ENCODE assay signal across 10 cellular contexts in the genomic region with DNA sequence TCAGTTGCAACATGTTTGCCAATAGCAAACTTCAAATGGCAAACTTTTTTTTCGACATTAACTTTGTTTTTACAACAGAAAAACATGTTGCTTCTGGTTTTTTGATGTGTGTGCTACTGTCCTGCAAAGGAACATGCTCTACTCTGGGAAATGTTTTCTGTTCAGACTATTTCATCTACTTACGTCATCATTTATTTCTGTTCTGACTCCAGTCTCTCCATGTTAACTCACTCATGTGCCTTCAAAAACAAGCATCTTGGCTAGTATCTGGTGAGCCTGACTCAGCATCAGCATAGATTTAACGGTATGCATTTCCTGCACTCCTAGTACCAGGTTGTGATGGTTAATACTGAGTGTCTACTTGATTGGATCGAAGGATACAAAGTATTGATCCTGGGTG. TPM values are rescaled to one million over a fixed set of nuclear protein-coding genes. Genes with fewer than 3 reads are reported as not detected.
DNase-seq lines count a peak whose midpoint lies in the region; ATAC-seq and TF ChIP-seq lines count a peak whose summit lies in the region.
"Had no signal": no experiment of that assay in that cellular context is flagged by ENCODE, and none has a peak within 500 bp of the region (broad histone marks: within the 10 kb centered on the region; RNA-seq: fewer than 3 reads in every experiment).

No MANE protein-coding gene starts in this region.

- CTCF ChIA-PET in HEK293 (lab: Yijun Ruan, JAX): interaction anchor here (0.6 to 1.5 kb wide), 3 partner anchors 15 to 203 kb away, joined by 3 read pairs; no protein-coding TSS in a partner anchor

- H3K27ac ChIP-seq in HEK293 (ENCODE audit: extremely low read depth, low read depth, low read length) (no peak overlapping the region), heart right ventricle (peak overlapping the region in 7 of 10 donors; percentile 46 to 70 (median 54)), suprapubic skin (peak overlapping the region; percentile 52)
- H3K27ac ChIP-seq: neural progenitor cell had no signal

- no peak for TF ChIP-seq POLR2A in suprapubic skin (IDR thresholded peaks at IDR 0.05)

- POLR2A ChIA-PET in HEK293 (lab: Yijun Ruan, JAX): no interaction called here

- intact Hi-C loops in heart right ventricle (cut with DNase I) (loop anchor here in 2 of 10 donors (5.0 kb wide), 1 partner anchor 206 kb away; the partner anchor contains the start of gene MAP3K5 (in 2 of the 2)), left colon (cut with DNase I, micrococcal nuclease) (loop anchor here in 1 of 2 donors (10.0 kb wide), 1 partner anchor 209 kb away; the partner anchor contains the start of gene MAP3K5)

- peaks cover 5 to 26% of the 10 kb centered on the region in 2 experiments; a peak in 2 of 3 replicates for H3K36me3 ChIP-seq in HEK293 (ENCODE audit: control insufficient read depth in 2 of 2, insufficient read depth in 1 of 2, low read length in 2 of 2)
- peaks cover 0 to 66% (median 10%) of the 10 kb centered on the region in 9 donors for H3K36me3 ChIP-seq in heart right ventricle
- peaks cover 11% of the 10 kb centered on the region for H3K36me3 ChIP-seq in suprapubic skin
- H3K36me3 ChIP-seq: neural progenitor cell had no signal

- peak; percentile 74 for DNase-seq in astrocyte of the hippocampus (ENCODE audit: low read depth, low spot score)
- DNase-seq in heart right ventricle: no peak
- no peak for DNase-seq in suprapubic skin (ENCODE audit: low spot score in 2 of 2)
- no peak for DNase-seq in SKM-1 treated with dmso at 0.1 percent for 144 hours (lab: John Stamatoyannopoulos, UW; ENCODE audit: unreplicated experiment)
- no peak for DNase-seq in left colon
- no peak for DNase-seq in T1000 (lab: John Stamatoyannopoulos, UW)
- DNase-seq: activated B cell treated with CpG ODN at 0.5 μM for 24 hours; activated naive CD8-positive, alpha-beta T cell treated with anti-CD3 and anti-CD28 coated beads for 36 hours had no signal

- H3K4me3 ChIP-seq in HEK293 (ENCODE audit: low read depth, low read length) (no peak overlapping the region), heart right ventricle (no peak overlapping the region), suprapubic skin (no peak overlapping the region)
- H3K4me3 ChIP-seq: neural progenitor cell had no signal

- no peak for TF ChIP-seq CTCF in HEK293 (tag by site-specific recombination; IDR thresholded peaks at IDR 0.05)
- TF ChIP-seq CTCF in heart right ventricle (IDR thresholded peaks at IDR 0.05): no peak
- TF ChIP-seq CTCF in suprapubic skin (IDR thresholded peaks at IDR 0.05): no peak

- 52 to 58% methylated on average over 4 of the region's 4 CpGs for WGBS in heart right ventricle, 2 donors
- WGBS in suprapubic skin: 46% methylated on average over 4 of the region's 4 CpGs

- TF ChIP-seq EP300 in suprapubic skin (IDR thresholded peaks at IDR 0.05): no peak

- no peaks in the 10 kb centered on the region for H3K4me1 ChIP-seq in HEK293 (ENCODE audit: control insufficient read depth, insufficient read depth, low read length)
- H3K4me1 ChIP-seq in heart right ventricle: peaks cover 0 to 35% (median 15%) of the 10 kb centered on the region in 9 donors
- peaks cover 29% of the 10 kb centered on the region for H3K4me1 ChIP-seq in suprapubic skin
- H3K4me1 ChIP-seq: neural progenitor cell had no signal

- peak in 6 of 8 donors; percentile 63 to 88 (median 76) for ATAC-seq in heart right ventricle
- no peak for ATAC-seq in left colon

- H3K27me3 ChIP-seq in heart right ventricle (no peaks in the 10 kb centered on the region), suprapubic skin (no peaks in the 10 kb centered on the region)
- H3K27me3 ChIP-seq: neural progenitor cell had no signal

- H3K9me3 ChIP-seq in HEK293 (ENCODE audit: control insufficient read depth, insufficient read depth, low read depth, low read length) (no peaks in the 10 kb centered on the region), heart right ventricle (no peaks in the 10 kb centered on the region), suprapubic skin (no peaks in the 10 kb centered on the region)

TF ChIP-seq in HEK293, 187 proteins besides CTCF, POLR2A, EP300 and RAD21:
- TF ChIP-seq ZNF660 (tag by site-specific recombination; IDR thresholded peaks at IDR 0.05) (peak; percentile 25; the same call in 1 of the 2 replicates), ZNF211 (tag by site-specific recombination; IDR thresholded peaks at IDR 0.05; ENCODE audit: low read depth) (no peak), SCRT2 (tag by site-specific recombination; IDR thresholded peaks at IDR 0.05) (peak; percentile 67), ZBTB20 (tag by site-specific recombination; IDR thresholded peaks at IDR 0.05) (peak; percentile 37; the same call in 1 of the 2 replicates), ZNF157 (tag by site-specific recombination; IDR thresholded peaks at IDR 0.05) (peak; percentile 55), SP3 (tag by site-specific recombination; IDR thresholded peaks at IDR 0.05) (no peak), PRDM6 (tag by site-specific recombination; IDR thresholded peaks at IDR 0.05) (0 out of 2 replicates have a peak, but pooled peaks have one; percentile 40), ZBTB17 (tag by site-specific recombination; IDR thresholded peaks at IDR 0.05) (peak; percentile 70), ZNF677 (tag by site-specific recombination; IDR thresholded peaks at IDR 0.05) (peak; percentile 60; the same call in 1 of the 2 replicates), OSR2 (tag by site-specific recombination; IDR thresholded peaks at IDR 0.05) (peak; percentile 47; the same call in 1 of the 2 replicates)
- TF ChIP-seq, protein P1, sequence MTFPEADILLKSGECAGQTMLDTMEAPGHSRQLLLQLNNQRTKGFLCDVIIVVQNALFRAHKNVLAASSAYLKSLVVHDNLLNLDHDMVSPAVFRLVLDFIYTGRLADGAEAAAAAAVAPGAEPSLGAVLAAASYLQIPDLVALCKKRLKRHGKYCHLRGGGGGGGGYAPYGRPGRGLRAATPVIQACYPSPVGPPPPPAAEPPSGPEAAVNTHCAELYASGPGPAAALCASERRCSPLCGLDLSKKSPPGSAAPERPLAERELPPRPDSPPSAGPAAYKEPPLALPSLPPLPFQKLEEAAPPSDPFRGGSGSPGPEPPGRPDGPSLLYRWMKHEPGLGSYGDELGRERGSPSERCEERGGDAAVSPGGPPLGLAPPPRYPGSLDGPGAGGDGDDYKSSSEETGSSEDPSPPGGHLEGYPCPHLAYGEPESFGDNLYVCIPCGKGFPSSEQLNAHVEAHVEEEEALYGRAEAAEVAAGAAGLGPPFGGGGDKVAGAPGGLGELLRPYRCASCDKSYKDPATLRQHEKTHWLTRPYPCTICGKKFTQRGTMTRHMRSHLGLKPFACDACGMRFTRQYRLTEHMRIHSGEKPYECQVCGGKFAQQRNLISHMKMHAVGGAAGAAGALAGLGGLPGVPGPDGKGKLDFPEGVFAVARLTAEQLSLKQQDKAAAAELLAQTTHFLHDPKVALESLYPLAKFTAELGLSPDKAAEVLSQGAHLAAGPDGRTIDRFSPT (tag by site-specific recombination; IDR thresholded peaks at IDR 0.05): no peak
- TF ChIP-seq, protein P2, sequence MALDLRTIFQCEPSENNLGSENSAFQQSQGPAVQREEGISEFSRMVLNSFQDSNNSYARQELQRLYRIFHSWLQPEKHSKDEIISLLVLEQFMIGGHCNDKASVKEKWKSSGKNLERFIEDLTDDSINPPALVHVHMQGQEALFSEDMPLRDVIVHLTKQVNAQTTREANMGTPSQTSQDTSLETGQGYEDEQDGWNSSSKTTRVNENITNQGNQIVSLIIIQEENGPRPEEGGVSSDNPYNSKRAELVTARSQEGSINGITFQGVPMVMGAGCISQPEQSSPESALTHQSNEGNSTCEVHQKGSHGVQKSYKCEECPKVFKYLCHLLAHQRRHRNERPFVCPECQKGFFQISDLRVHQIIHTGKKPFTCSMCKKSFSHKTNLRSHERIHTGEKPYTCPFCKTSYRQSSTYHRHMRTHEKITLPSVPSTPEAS (tag by site-specific recombination; IDR thresholded peaks at IDR 0.05): 0 out of 2 replicates have a peak, but pooled peaks have one; percentile 15
TF ChIP-seq in HEK293: peak in this region for 9.

RNA-seq across cellular contexts. Expression of gene MAP7, which starts 36.1 kb away (rescaled TPM):
- total RNA-seq in heart right ventricle (1 to 10 TPM in 9 of 10 donors, under 1 TPM in 1; 0.67 to 4.1 (median 2.5) TPM), suprapubic skin (10 to 100 TPM; 25.9 to 41.0 (median 28.8) TPM), left colon (10 to 100 TPM; 72.6 to 82.7 TPM)
- 1 to 10 TPM in 1 of 2 donors, under 1 TPM in 1; 0.48 to 1.2 TPM for polyA plus RNA-seq in heart right ventricle

Comparison
In these comparisons a context has a peak if more than half of its experiments do, and no peak if none do; other contexts are left out.
1. RNA of gene MAP7, which starts 36.1 kb away (total RNA-seq): 72.6 to 82.7 TPM in left colon and 25.9 to 41.0 TPM in suprapubic skin; 0.67 to 4.1 TPM in heart right ventricle; every median in the first group is over 4 times any median in the second.